In genomic region chr3:128426128-128426921, GRCh38 we compare ENCODE assay signal across 8 cellular contexts. TPM values are rescaled to one million over a fixed set of nuclear protein-coding genes. Genes with fewer than 3 reads are reported as not detected.
DNase-seq lines count a peak whose midpoint lies in the region; ATAC-seq and TF ChIP-seq lines count a peak whose summit lies in the region.

No MANE protein-coding gene starts in this region.

- ATAC-seq in GM18520 (IDR thresholded peaks at IDR 0.05; ENCODE audit: unreplicated experiment): peak; percentile 50
- ATAC-seq in HG03521 (IDR thresholded peaks at IDR 0.05; ENCODE audit: unreplicated experiment): peak; percentile 68
- ATAC-seq in T-cell (replicated peaks in 1 of 4): peak; percentile 88 to 95 (median 92)

- H3K4me3 ChIP-seq in AG04450 (ENCODE audit: low read depth, low read length): peak overlapping the region; percentile 43
- H3K4me3 ChIP-seq in iPS-20b (ENCODE audit: low read length): peak overlapping the region; percentile 47; the same call in 1 of the 2 replicates

- no peak overlapping the region for H3K27ac Mint-ChIP-seq in T-cell

- no peak overlapping the region for H3K9ac ChIP-seq in iPS-20b (ENCODE audit: low read depth, low read length)

- no peak overlapping the region for H3K27ac ChIP-seq in AG04450 (ENCODE audit: low read depth, low read length)
- H3K27ac ChIP-seq in iPS-20b (ENCODE audit: low read length): no peak overlapping the region

- H3K9me3 ChIP-seq in AG04450 (ENCODE audit: control insufficient read depth, insufficient read depth, low read length) (no peaks in the 10 kb centered on the region; the same call in 1 of the 2 replicates), iPS-20b (ENCODE audit: insufficient read depth, low read depth, low read length) (no peaks in the 10 kb centered on the region)

- no peaks in the 10 kb centered on the region for H3K9me3 Mint-ChIP-seq in T-cell

- H3K27me3 Mint-ChIP-seq in T-cell: peaks cover 24 to 32% of the 10 kb centered on the region in 2 donors

- peak; percentile 59 for TF ChIP-seq CTCF in AG04450 (IDR thresholded peaks at IDR 0.05; ENCODE audit: low read depth, low read length)

- H3K36me3 Mint-ChIP-seq in T-cell: no peaks in the 10 kb centered on the region

- CTCF ChIA-PET in AG04450 (lab: Charles Lee): interaction anchor here (0.7 to 4.7 kb wide), 25 partner anchors 10 to 315 kb away, joined by 3 to 56 read pairs (median 4); no protein-coding TSS in a partner anchor
- CTCF ChIA-PET in T-cell (lab: Charles Lee): interaction anchor here (0.6 to 1.8 kb wide), 8 partner anchors 71 to 182 kb away, joined by 3 to 8 read pairs (median 4); no protein-coding TSS in a partner anchor

- H3K27me3 ChIP-seq in AG04450 (ENCODE audit: control insufficient read depth, insufficient read depth, low read length) (peaks cover 9% of the 10 kb centered on the region), iPS-20b (ENCODE audit: insufficient read depth, low read length) (peaks cover 72% of the 10 kb centered on the region)

- no peak for DNase-seq in AG04450 (ENCODE audit: low read depth, low spot score)
- peak in 29 of 34 experiments; percentile 18 to 65 (median 39) for DNase-seq in T-cell
- peak; percentile 71 for DNase-seq in astrocyte of the hippocampus (ENCODE audit: low read depth, low spot score)
- peak; percentile 3 to 44 (median 27) for DNase-seq in stimulated activated CD4-positive, alpha-beta T cell treated with anti-CD3 and anti-CD28 coated beads, Interleukin-1b, Interleukin-23, amount 100 ng/mL, for 24 hours (ENCODE audit: low read depth in 4 of 4, low spot score in 1 of 4)
- no peak for DNase-seq in DMS79 treated with DMSO at 0.1 percent for 48 hours (lab: John Stamatoyannopoulos, UW)

- no peaks in the 10 kb centered on the region for H3K4me1 ChIP-seq in iPS-20b (ENCODE audit: insufficient read depth, low read length)

- H3K4me1 Mint-ChIP-seq in T-cell: no peaks in the 10 kb centered on the region

- no peak overlapping the region for H3K4me3 Mint-ChIP-seq in T-cell

- POLR2A ChIA-PET in AG04450 (lab: Yijun Ruan, JAX) (no interaction called here), T-cell (lab: Charles Lee) (no interaction called here)

- no peaks in the 10 kb centered on the region for H3K36me3 ChIP-seq in iPS-20b (ENCODE audit: insufficient read depth, low read depth, low read length)

RNA-seq across cellular contexts. Expression of gene DNAJB8, which starts 40.4 kb away (rescaled TPM):
- polyA plus RNA-seq in AG04450 (2011; rRNA removed): not detected in 2 replicates
- polyA minus RNA-seq in AG04450 (2011; rRNA and poly(A)+ RNA removed): not detected in 2 replicates
- not detected for total RNA-seq in T-cell

Comparison
In these comparisons a context has a peak if more than half of its experiments do, and no peak if none do; other contexts are left out.
1. DNase-seq: peak in T-cell (29 of 34), astrocyte of the hippocampus (single experiment) and stimulated activated CD4-positive, alpha-beta T cell treated with anti-CD3 and anti-CD28 coated beads, Interleukin-1b, Interleukin-23, amount 100 ng/mL, for 24 hours (4 of 4); none in AG04450 (single experiment) and DMS79 treated with DMSO at 0.1 percent for 48 hours (single experiment).
2. Peak in every context shown above with its lines, with median percentiles within 50 percentile points of each other: ATAC-seq.